ENCODE assay signal across 14 cellular contexts in the genomic region with DNA sequence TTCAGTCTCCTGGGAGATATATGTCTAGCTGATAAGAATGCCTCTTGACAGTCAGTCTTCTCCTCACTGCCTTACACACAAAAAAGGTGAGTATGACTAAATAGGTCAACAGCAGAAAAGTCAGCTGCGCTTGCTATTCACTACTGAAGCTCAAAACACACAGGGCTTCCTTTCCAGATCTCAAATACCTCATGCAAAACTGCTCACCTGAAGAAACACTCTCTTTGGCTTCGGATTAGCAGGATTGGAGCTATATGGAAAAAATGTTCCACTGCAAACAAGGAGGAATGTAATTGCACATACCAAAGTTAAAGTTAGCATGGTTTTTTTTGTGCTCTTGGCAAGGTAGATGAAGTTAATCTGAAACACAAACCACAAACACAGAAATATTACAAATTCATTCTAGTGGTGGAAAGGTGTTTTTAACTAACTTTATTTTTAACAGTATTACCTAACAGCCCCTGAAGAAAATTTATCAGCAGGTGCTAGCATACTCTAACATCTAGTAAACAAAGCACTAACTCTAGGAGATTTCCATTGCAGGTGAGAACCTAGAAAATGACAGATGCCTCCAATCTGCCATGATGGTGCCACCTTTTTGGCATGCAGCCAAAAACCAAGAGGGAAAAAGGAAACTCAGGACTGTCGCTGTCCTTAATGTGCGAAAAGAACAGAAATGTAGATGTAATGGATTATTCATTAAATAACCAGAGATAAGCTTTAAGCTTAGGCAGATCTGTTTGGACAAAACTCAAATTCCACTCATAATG. TPM values are rescaled to one million over a fixed set of nuclear protein-coding genes. Genes with fewer than 3 reads are reported as not detected.
DNase-seq lines count a peak whose midpoint lies in the region; ATAC-seq and TF ChIP-seq lines count a peak whose summit lies in the region.
"Had no signal": no experiment of that assay in that cellular context is flagged by ENCODE, and none has a peak within 500 bp of the region (broad histone marks: within the 10 kb centered on the region; RNA-seq: fewer than 3 reads in every experiment).

No MANE protein-coding gene starts in this region.

- no peaks in the 10 kb centered on the region for H3K27me3 ChIP-seq in PC-3 (ENCODE audit: low read length)
- H3K27me3 ChIP-seq: BE2C had no signal

- H3K27ac Mint-ChIP-seq in activated T-cell treated with anti-CD3 and anti-CD28 coated beads, Interleukin-2, amount 50 U/mL, for 24 hours: peak overlapping the region; percentile 37
- no peak overlapping the region for H3K27ac Mint-ChIP-seq in stimulated activated effector memory CD8-positive, alpha-beta T cell treated with anti-CD3 and anti-CD28 coated beads, Interleukin-12 subunit alpha, Interleukin-12 subunit beta, amount 100 ng/mL, for 72 hours
- no peak overlapping the region for H3K27ac Mint-ChIP-seq in HFFc6

- H3K4me2 ChIP-seq in PC-3 (ENCODE audit: low read length): 0 out of 2 replicates have a peak overlapping the region, but pooled peaks have one; percentile 8

- H3K27me3 Mint-ChIP-seq in activated T-cell treated with anti-CD3 and anti-CD28 coated beads, Interleukin-2, amount 50 U/mL, for 24 hours: no peaks in the 10 kb centered on the region
- no peaks in the 10 kb centered on the region; the same call in 1 of the 2 replicates for H3K27me3 Mint-ChIP-seq in HFFc6 (ENCODE audit: insufficient read depth)

- H3K27ac ChIP-seq in PC-3 (ENCODE audit: low read length): no peak overlapping the region

- CTCF ChIA-PET in PC-3 (lab: Charles Lee): no interaction called here

- intact Hi-C loops in PC-3 (cut with micrococcal nuclease): no loop called here

- H3K4me3 ChIP-seq in PC-3 (ENCODE audit: low read length) (no peak overlapping the region), epithelial cell of proximal tubule (ENCODE audit: low read depth, low read length) (no peak overlapping the region)
- H3K4me3 ChIP-seq: lung had no signal

- peaks cover 35% of the 10 kb centered on the region for H3K4me1 Mint-ChIP-seq in activated T-cell treated with anti-CD3 and anti-CD28 coated beads, Interleukin-2, amount 50 U/mL, for 24 hours (ENCODE audit: low read depth)
- peaks cover 14% of the 10 kb centered on the region for H3K4me1 Mint-ChIP-seq in stimulated activated effector memory CD8-positive, alpha-beta T cell treated with anti-CD3 and anti-CD28 coated beads, Interleukin-12 subunit alpha, Interleukin-12 subunit beta, amount 100 ng/mL, for 72 hours
- H3K4me1 Mint-ChIP-seq in HFFc6 (ENCODE audit: low read depth): peaks cover 14% of the 10 kb centered on the region

- H3K9me3 ChIP-seq in PC-3 (ENCODE audit: low read length): no peaks in the 10 kb centered on the region
- H3K9me3 ChIP-seq: BE2C had no signal

- no peaks in the 10 kb centered on the region for H3F3A ChIP-seq in PC-3 (ENCODE audit: low read length, unreplicated experiment)

- no TSS peak for BruUV-seq in PC-3 (replicated peaks; lab: Mats Ljungman, UMichigan)

- no peak for DNase-seq in activated T-cell treated with anti-CD3 and anti-CD28 coated beads, Interleukin-2, amount 50 U/mL, for 24 hours
- DNase-seq in activated T-cell treated with anti-CD3 and anti-CD28 coated beads for 4 hours (no peak), PC-3 (no peak), epithelial cell of proximal tubule (ENCODE audit: low read depth) (peak; percentile 69), SW480 (ENCODE audit: low spot score) (no peak), HFFc6 (no peak)
- no peak for DNase-seq in stimulated activated effector memory CD8-positive, alpha-beta T cell treated with anti-CD3 and anti-CD28 coated beads, Interleukin-12 subunit alpha, Interleukin-12 subunit beta, amount 100 ng/mL, for 72 hours (ENCODE audit: low spot score in 2 of 2)
- DNase-seq: activated CD4-positive, alpha-beta T cell treated with anti-CD3 and anti-CD28 coated beads for 1 hour; activated gamma-delta T cell treated with Interleukin-2 at 50 U/mL for 16 hours; BE2C; glutamatergic neuron; NCI-H446 treated with DMSO at 0.1 percent for 48 hours had no signal

- H3K4me1 ChIP-seq in PC-3 (ENCODE audit: insufficient read depth, low read length): peaks cover 18% of the 10 kb centered on the region

- no peak overlapping the region for H3K9ac ChIP-seq in PC-3 (ENCODE audit: low read length)

- H3K4me3 Mint-ChIP-seq in activated T-cell treated with anti-CD3 and anti-CD28 coated beads, Interleukin-2, amount 50 U/mL, for 24 hours: no peak overlapping the region
- no peak overlapping the region for H3K4me3 Mint-ChIP-seq in stimulated activated effector memory CD8-positive, alpha-beta T cell treated with anti-CD3 and anti-CD28 coated beads, Interleukin-12 subunit alpha, Interleukin-12 subunit beta, amount 100 ng/mL, for 72 hours
- no peak overlapping the region for H3K4me3 Mint-ChIP-seq in HFFc6

- no peaks in the 10 kb centered on the region for H3K79me2 ChIP-seq in PC-3 (ENCODE audit: low read length)

- H3K9me2 ChIP-seq in PC-3 (replicated peaks; ENCODE audit: low read length): no peaks in the 10 kb centered on the region

- TF ChIP-seq CTCF in PC-3 (conservative IDR thresholded peaks at IDR 0.05; ENCODE audit: low read depth, low read length): no peak
- TF ChIP-seq CTCF in epithelial cell of proximal tubule (conservative IDR thresholded peaks at IDR 0.05; ENCODE audit: low read depth, low read length): no peak
- TF ChIP-seq CTCF in HFFc6 (IDR thresholded peaks at IDR 0.05): no peak

- no peak for ATAC-seq in PC-3
- peak; percentile 71 for ATAC-seq in stimulated activated effector memory CD8-positive, alpha-beta T cell treated with anti-CD3 and anti-CD28 coated beads, Interleukin-12 subunit alpha, Interleukin-12 subunit beta, amount 100 ng/mL, for 72 hours
- no peak for ATAC-seq in GM19463 (IDR thresholded peaks at IDR 0.05; ENCODE audit: unreplicated experiment)

- no peaks in the 10 kb centered on the region for H3K9me3 Mint-ChIP-seq in activated T-cell treated with anti-CD3 and anti-CD28 coated beads, Interleukin-2, amount 50 U/mL, for 24 hours
- no peaks in the 10 kb centered on the region for H3K9me3 Mint-ChIP-seq in stimulated activated effector memory CD8-positive, alpha-beta T cell treated with anti-CD3 and anti-CD28 coated beads, Interleukin-12 subunit alpha, Interleukin-12 subunit beta, amount 100 ng/mL, for 72 hours
- H3K9me3 Mint-ChIP-seq in HFFc6: no peaks in the 10 kb centered on the region

- no peaks in the 10 kb centered on the region for H4K20me1 ChIP-seq in PC-3 (ENCODE audit: low read length)

- no peak overlapping the region for H2AFZ ChIP-seq in PC-3 (ENCODE audit: low read length)

- POLR2A ChIA-PET in PC-3 (lab: Charles Lee; ENCODE audit: unreplicated experiment): interaction anchor here (0.7 kb wide), 1 partner anchor 210 kb away, joined by 3 read pairs; no protein-coding TSS in a partner anchor

- no peaks in the 10 kb centered on the region for H3K36me3 ChIP-seq in PC-3 (ENCODE audit: low read depth, low read length)
- H3K36me3 ChIP-seq: BE2C had no signal

- H3K36me3 Mint-ChIP-seq in activated T-cell treated with anti-CD3 and anti-CD28 coated beads, Interleukin-2, amount 50 U/mL, for 24 hours (ENCODE audit: low read depth): peaks cover 39% of the 10 kb centered on the region
- peaks cover 57% of the 10 kb centered on the region for H3K36me3 Mint-ChIP-seq in stimulated activated effector memory CD8-positive, alpha-beta T cell treated with anti-CD3 and anti-CD28 coated beads, Interleukin-12 subunit alpha, Interleukin-12 subunit beta, amount 100 ng/mL, for 72 hours
- no peaks in the 10 kb centered on the region; the same call in 1 of the 2 replicates for H3K36me3 Mint-ChIP-seq in HFFc6 (ENCODE audit: low read depth)

RNA-seq across cellular contexts. Expression of gene ERMP1, which starts 31.8 kb away (rescaled TPM):
- total RNA-seq in PC-3 (2014; rRNA removed) (17.8 and 19.2 TPM in 2 replicates), epithelial cell of proximal tubule (13.2 and 21.3 TPM in 2 replicates)
- total RNA-seq in HFFc6 (2021; fragmentation: NEBNext Ultra II Directional; extraction: Animal tissue kit (Norgen Biotek cat#: 25700)): 1 to 10 TPM; 5.1 to 7.5 (median 6.8) TPM
